ENCODE assay signal across 28 cellular contexts in genomic region chr5:131491749-131492148, GRCh38.
DNase-seq lines count a peak whose midpoint lies in the region; ATAC-seq lines count a peak whose summit lies in the region.
"Had no signal": no experiment of that assay in that cellular context is flagged by ENCODE, and none has a peak within 500 bp of the region (broad histone marks: within the 10 kb centered on the region; RNA-seq: fewer than 3 reads in every experiment).

No MANE protein-coding gene starts in this region.

- H3K9me3 Mint-ChIP-seq in activated naive CD8-positive, alpha-beta T cell treated with anti-CD3 and anti-CD28 coated beads for 36 hours = no peaks in the 10 kb centered on the region
- H3K9me3 Mint-ChIP-seq: activated CD4-positive, alpha-beta memory T cell treated with anti-CD3 and anti-CD28 coated beads for 36 hours; activated T-helper 2 cell treated with anti-CD3 and anti-CD28 coated beads, Interferon-gamma antibody, Interleukin-2, Interleukin-4, amounts not matched to agents 10 μg/mL and 5 μg/mL and 100 μg/mL, durations not matched to agents 14 hours and 24 hours and 36 hours; neural crest cell had no signal

- peaks cover 51% of the 10 kb centered on the region for H3K36me3 Mint-ChIP-seq in activated naive CD8-positive, alpha-beta T cell treated with anti-CD3 and anti-CD28 coated beads for 36 hours

- H3K27ac Mint-ChIP-seq in activated naive CD8-positive, alpha-beta T cell treated with anti-CD3 and anti-CD28 coated beads for 36 hours = peak overlapping the region; percentile 42
- H3K27ac Mint-ChIP-seq: activated CD4-positive, alpha-beta memory T cell treated with anti-CD3 and anti-CD28 coated beads for 36 hours; activated naive CD8-positive, alpha-beta T cell treated with anti-CD3 and anti-CD28 coated beads, Interleukin-2, amount 10 ng/mL, durations not matched to agents 7 days and 5 days; activated T-helper 2 cell treated with anti-CD3 and anti-CD28 coated beads, Interferon-gamma antibody, Interleukin-2, Interleukin-4, amounts not matched to agents 10 μg/mL and 5 μg/mL and 100 μg/mL, durations not matched to agents 14 hours and 24 hours and 36 hours had no signal

- H3K4me3 Mint-ChIP-seq in activated naive CD8-positive, alpha-beta T cell treated with anti-CD3 and anti-CD28 coated beads for 36 hours = no peak overlapping the region
- H3K4me3 Mint-ChIP-seq: activated CD4-positive, alpha-beta memory T cell treated with anti-CD3 and anti-CD28 coated beads for 36 hours; activated naive CD8-positive, alpha-beta T cell treated with anti-CD3 and anti-CD28 coated beads, Interleukin-2, amount 10 ng/mL, durations not matched to agents 7 days and 5 days; neural crest cell had no signal

- DNase-seq in AG08395 (ENCODE audit: low spot score) = peak; percentile 6
- peak; percentile 30 for DNase-seq in ELR (ENCODE audit: low read depth)
- no peak for DNase-seq in activated naive CD8-positive, alpha-beta T cell treated with anti-CD3 and anti-CD28 coated beads for 36 hours
- DNase-seq in fibroblast of peridontal ligament (ENCODE audit: extremely low read depth) = peak; percentile 66
- DNase-seq in HPDE6-E6E7 (ENCODE audit: extremely low spot score) = no peak
- no peak for DNase-seq in NCI-H2227 (lab: John Stamatoyannopoulos, UW; ENCODE audit: unreplicated experiment)
- no peak for DNase-seq in NCI-H1436 treated with DMSO at 0.1 percent for 48 hours (lab: John Stamatoyannopoulos, UW)
- DNase-seq: activated CD4-positive, alpha-beta memory T cell treated with anti-CD3 and anti-CD28 coated beads for 36 hours; activated CD4-positive, CD25-positive, alpha-beta regulatory T cell treated with anti-CD3 and anti-CD28 coated beads, Interleukin-2, amount 50 U/mL, for 72 hours; activated CD8-positive, alpha-beta memory T cell treated with anti-CD3 and anti-CD28 coated beads, Interleukin-2, amount 50 U/mL, for 48 hours; activated naive CD8-positive, alpha-beta T cell treated with anti-CD3 and anti-CD28 coated beads, Interleukin-2, amount 10 ng/mL, durations not matched to agents 7 days and 5 days; body of pancreas; Caco-2; DMS79 treated with DMSO at 0.1 percent for 48 hours; H7; heart right ventricle; KBM-7; MG63; mucosa of descending colon; NCI-H1417 treated with DMSO at 0.1 percent for 48 hours; NCI-H446; stimulated activated CD4-positive, alpha-beta T cell treated with anti-CD3 and anti-CD28 coated beads, Interleukin-12 subunit alpha, Interleukin-12 subunit beta, amount 100 ng/mL, for 4 hours; stimulated activated CD4-positive, alpha-beta T cell treated with anti-CD3 and anti-CD28 coated beads, Interleukin-4, amount 100 ng/mL, for 1 hour; trophoblast cell had no signal

- peaks cover 40% of the 10 kb centered on the region for H3K4me1 Mint-ChIP-seq in activated naive CD8-positive, alpha-beta T cell treated with anti-CD3 and anti-CD28 coated beads for 36 hours
- H3K4me1 Mint-ChIP-seq: neural crest cell had no signal

- no peak for ATAC-seq in GM19463 (IDR thresholded peaks at IDR 0.05; ENCODE audit: unreplicated experiment)
- ATAC-seq: A549, body of pancreas, heart right ventricle, mucosa of descending colon had no signal

- no peaks in the 10 kb centered on the region for H3K27me3 Mint-ChIP-seq in activated naive CD8-positive, alpha-beta T cell treated with anti-CD3 and anti-CD28 coated beads for 36 hours
- H3K27me3 Mint-ChIP-seq: activated CD4-positive, alpha-beta memory T cell treated with anti-CD3 and anti-CD28 coated beads for 36 hours; activated naive CD8-positive, alpha-beta T cell treated with anti-CD3 and anti-CD28 coated beads, Interleukin-2, amount 10 ng/mL, durations not matched to agents 7 days and 5 days had no signal

Comparison
In these comparisons a context has a peak if more than half of its experiments do, and no peak if none do; other contexts are left out.
1. DNase-seq: peak in AG08395 (single experiment), ELR (single experiment) and fibroblast of peridontal ligament (single experiment); none in activated naive CD8-positive, alpha-beta T cell treated with anti-CD3 and anti-CD28 coated beads for 36 hours (single experiment), HPDE6-E6E7 (single experiment), NCI-H2227 (single experiment) and NCI-H1436 treated with DMSO at 0.1 percent for 48 hours (single experiment).